ENCODE assay signal across 8 cellular contexts in genomic region chr19:11355160-11356073, GRCh38. TPM values are rescaled to one million over a fixed set of nuclear protein-coding genes. Genes with fewer than 3 reads are reported as not detected.
DNase-seq lines count a peak whose midpoint lies in the region; ATAC-seq and TF ChIP-seq lines count a peak whose summit lies in the region.

PLPPR2 (plus strand) TSS chr19:11355432; CDS start chr19:11357674, 2,242 bp downstream.

- H3K27me3 ChIP-seq in left lung = no peaks in the 10 kb centered on the region

- no peaks in the 10 kb centered on the region for H3K9me3 Mint-ChIP-seq in dendritic cell treated with granulocyte-macrophage colony-stimulating factor and Interleukin-4, amounts not matched to agents 40 ng/mL and 50 ng/mL, for 4 days

- CTCF ChIA-PET in HEK293T (lab: Yijun Ruan, JAX) = no interaction called here

- DNase-seq in HEK293T (ENCODE audit: extremely low spot score) (peak; percentile 95), NCI-H526 treated with DMSO at 0.1 percent for 48 hours (lab: John Stamatoyannopoulos, UW) (peak; percentile 42), left lung (peak; percentile 92 to 98)
- DNase-seq in activated CD4-positive, alpha-beta T cell treated with anti-CD3 and anti-CD28 coated beads, Interleukin-2, amount 50 U/mL, for 4 hours = peak; percentile 79
- peak; percentile 90 for DNase-seq in stimulated activated CD4-positive, alpha-beta T cell treated with anti-CD3 and anti-CD28 coated beads, Interleukin-1b, Interleukin-23, amount 100 ng/mL, for 48 hours

- peak within 1 kb of the TSS; percentile 80 for H3K4me3 Mint-ChIP-seq in dendritic cell treated with granulocyte-macrophage colony-stimulating factor and Interleukin-4, amounts not matched to agents 40 ng/mL and 50 ng/mL, for 4 days

- H3K4me1 Mint-ChIP-seq in dendritic cell treated with granulocyte-macrophage colony-stimulating factor and Interleukin-4, amounts not matched to agents 40 ng/mL and 50 ng/mL, for 4 days (ENCODE audit: low read depth) = peaks cover 27% of the 10 kb centered on the region

- H3K36me3 ChIP-seq in left lung = peaks cover 0 to 12% of the 10 kb centered on the region in 2 donors

- peaks cover 25% of the 10 kb centered on the region for H3K36me3 Mint-ChIP-seq in dendritic cell treated with granulocyte-macrophage colony-stimulating factor and Interleukin-4, amounts not matched to agents 40 ng/mL and 50 ng/mL, for 4 days (ENCODE audit: low read depth)

- no peaks in the 10 kb centered on the region for H3K27me3 Mint-ChIP-seq in dendritic cell treated with granulocyte-macrophage colony-stimulating factor and Interleukin-4, amounts not matched to agents 40 ng/mL and 50 ng/mL, for 4 days

- H3K27ac Mint-ChIP-seq in dendritic cell treated with granulocyte-macrophage colony-stimulating factor and Interleukin-4, amounts not matched to agents 40 ng/mL and 50 ng/mL, for 4 days = peak within 1 kb of the TSS; percentile 67

- intact Hi-C loops in dendritic cell treated with granulocyte-macrophage colony-stimulating factor and Interleukin-4, amounts not matched to agents 40 ng/mL and 50 ng/mL, for 4 days (cut with micrococcal nuclease) = loop anchor here (1.0 kb wide), 1 partner anchor 9 kb away; the partner anchor contains the start of genes CCDC159 and TMEM205
- intact Hi-C loops in left lung (cut with DNase I) = no loop called here

- TF ChIP-seq CTCF in C4-2B (conservative IDR thresholded peaks at IDR 0.05) (no peak), left lung (IDR thresholded peaks at IDR 0.05) (no peak)

- H3K9me3 ChIP-seq in left lung = no peaks in the 10 kb centered on the region

- ATAC-seq in left lung (peak; percentile 98), HG03025 (IDR thresholded peaks at IDR 0.05; ENCODE audit: low FRiP score, unreplicated experiment) (no peak)

- peak within 1 kb of the TSS; percentile 72 for H3K27ac ChIP-seq in C4-2B
- peak within 1 kb of the TSS; percentile 7 to 55 for H3K27ac ChIP-seq in left lung

- POLR2A ChIA-PET in HEK293T (lab: Yijun Ruan, JAX) = no interaction called here

- H3K4me1 ChIP-seq in left lung = peaks cover 0 to 17% of the 10 kb centered on the region in 2 donors

- H3K4me3 ChIP-seq in left lung = peak within 1 kb of the TSS; percentile 44 to 58

TF ChIP-seq in HEK293T, 16 proteins besides CTCF, POLR2A, EP300 and RAD21:
- TF ChIP-seq PKNOX1 (IDR thresholded peaks at IDR 0.05) (no peak; the same call in 1 of the 2 replicates), LEF1 (IDR thresholded peaks at IDR 0.05; ENCODE audit: borderline replicate concordance) (no peak), NFRKB (IDR thresholded peaks at IDR 0.05) (no peak), ARNT (IDR thresholded peaks at IDR 0.05) (no peak)

RNA-seq across cellular contexts. Expression of gene PLPPR2, which starts in this region (rescaled TPM):
- 10 to 100 TPM; 31.0 to 36.3 TPM for total RNA-seq in left lung

Comparison
In these comparisons a context has a peak if more than half of its experiments do, and no peak if none do; other contexts are left out.
1. DNase-seq: peak in every context shown above with its lines; median percentile 95 in HEK293T; 95 in left lung; 90 in stimulated activated CD4-positive, alpha-beta T cell treated with anti-CD3 and anti-CD28 coated beads, Interleukin-1b, Interleukin-23, amount 100 ng/mL, for 48 hours; 79 in activated CD4-positive, alpha-beta T cell treated with anti-CD3 and anti-CD28 coated beads, Interleukin-2, amount 50 U/mL, for 4 hours; 42 in NCI-H526 treated with DMSO at 0.1 percent for 48 hours.